In the genomic region with DNA sequence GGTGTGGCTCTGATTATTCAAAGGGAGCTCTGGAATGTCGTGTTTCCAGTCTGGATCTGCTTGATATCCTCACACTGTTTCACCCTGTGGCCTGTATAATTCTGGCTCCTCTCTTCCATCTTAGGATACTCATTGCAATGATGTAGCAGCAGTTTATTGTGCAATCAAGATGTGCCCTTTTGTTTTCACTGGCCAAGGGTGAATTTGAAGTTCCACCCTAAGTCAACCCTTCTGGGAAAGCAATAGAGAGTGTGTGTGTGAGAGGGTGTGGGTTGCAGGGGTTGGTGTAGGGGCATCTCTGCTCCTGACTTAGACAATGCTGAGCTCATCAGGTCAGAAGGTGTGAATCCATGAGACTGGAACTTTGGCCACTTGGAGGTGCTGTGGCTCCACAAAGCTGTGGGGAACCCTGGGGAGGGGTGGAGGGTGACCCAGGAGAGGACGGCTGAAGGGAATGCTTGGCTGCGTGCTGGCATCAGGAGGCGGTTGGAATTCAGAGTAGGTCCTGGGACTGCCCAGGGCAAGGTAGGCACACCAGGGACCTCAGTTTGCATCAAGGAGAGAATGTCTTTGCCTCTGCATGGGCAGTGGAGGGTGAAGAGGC, we compare ENCODE assay signal across 1 cellular context.
TF ChIP-seq lines count a peak whose summit lies in the region.

No MANE protein-coding gene starts in this region.

TF ChIP-seq in GM23338, 12 proteins besides CTCF, POLR2A, EP300 and RAD21 (continued from another document):
- TF ChIP-seq, protein P1, sequence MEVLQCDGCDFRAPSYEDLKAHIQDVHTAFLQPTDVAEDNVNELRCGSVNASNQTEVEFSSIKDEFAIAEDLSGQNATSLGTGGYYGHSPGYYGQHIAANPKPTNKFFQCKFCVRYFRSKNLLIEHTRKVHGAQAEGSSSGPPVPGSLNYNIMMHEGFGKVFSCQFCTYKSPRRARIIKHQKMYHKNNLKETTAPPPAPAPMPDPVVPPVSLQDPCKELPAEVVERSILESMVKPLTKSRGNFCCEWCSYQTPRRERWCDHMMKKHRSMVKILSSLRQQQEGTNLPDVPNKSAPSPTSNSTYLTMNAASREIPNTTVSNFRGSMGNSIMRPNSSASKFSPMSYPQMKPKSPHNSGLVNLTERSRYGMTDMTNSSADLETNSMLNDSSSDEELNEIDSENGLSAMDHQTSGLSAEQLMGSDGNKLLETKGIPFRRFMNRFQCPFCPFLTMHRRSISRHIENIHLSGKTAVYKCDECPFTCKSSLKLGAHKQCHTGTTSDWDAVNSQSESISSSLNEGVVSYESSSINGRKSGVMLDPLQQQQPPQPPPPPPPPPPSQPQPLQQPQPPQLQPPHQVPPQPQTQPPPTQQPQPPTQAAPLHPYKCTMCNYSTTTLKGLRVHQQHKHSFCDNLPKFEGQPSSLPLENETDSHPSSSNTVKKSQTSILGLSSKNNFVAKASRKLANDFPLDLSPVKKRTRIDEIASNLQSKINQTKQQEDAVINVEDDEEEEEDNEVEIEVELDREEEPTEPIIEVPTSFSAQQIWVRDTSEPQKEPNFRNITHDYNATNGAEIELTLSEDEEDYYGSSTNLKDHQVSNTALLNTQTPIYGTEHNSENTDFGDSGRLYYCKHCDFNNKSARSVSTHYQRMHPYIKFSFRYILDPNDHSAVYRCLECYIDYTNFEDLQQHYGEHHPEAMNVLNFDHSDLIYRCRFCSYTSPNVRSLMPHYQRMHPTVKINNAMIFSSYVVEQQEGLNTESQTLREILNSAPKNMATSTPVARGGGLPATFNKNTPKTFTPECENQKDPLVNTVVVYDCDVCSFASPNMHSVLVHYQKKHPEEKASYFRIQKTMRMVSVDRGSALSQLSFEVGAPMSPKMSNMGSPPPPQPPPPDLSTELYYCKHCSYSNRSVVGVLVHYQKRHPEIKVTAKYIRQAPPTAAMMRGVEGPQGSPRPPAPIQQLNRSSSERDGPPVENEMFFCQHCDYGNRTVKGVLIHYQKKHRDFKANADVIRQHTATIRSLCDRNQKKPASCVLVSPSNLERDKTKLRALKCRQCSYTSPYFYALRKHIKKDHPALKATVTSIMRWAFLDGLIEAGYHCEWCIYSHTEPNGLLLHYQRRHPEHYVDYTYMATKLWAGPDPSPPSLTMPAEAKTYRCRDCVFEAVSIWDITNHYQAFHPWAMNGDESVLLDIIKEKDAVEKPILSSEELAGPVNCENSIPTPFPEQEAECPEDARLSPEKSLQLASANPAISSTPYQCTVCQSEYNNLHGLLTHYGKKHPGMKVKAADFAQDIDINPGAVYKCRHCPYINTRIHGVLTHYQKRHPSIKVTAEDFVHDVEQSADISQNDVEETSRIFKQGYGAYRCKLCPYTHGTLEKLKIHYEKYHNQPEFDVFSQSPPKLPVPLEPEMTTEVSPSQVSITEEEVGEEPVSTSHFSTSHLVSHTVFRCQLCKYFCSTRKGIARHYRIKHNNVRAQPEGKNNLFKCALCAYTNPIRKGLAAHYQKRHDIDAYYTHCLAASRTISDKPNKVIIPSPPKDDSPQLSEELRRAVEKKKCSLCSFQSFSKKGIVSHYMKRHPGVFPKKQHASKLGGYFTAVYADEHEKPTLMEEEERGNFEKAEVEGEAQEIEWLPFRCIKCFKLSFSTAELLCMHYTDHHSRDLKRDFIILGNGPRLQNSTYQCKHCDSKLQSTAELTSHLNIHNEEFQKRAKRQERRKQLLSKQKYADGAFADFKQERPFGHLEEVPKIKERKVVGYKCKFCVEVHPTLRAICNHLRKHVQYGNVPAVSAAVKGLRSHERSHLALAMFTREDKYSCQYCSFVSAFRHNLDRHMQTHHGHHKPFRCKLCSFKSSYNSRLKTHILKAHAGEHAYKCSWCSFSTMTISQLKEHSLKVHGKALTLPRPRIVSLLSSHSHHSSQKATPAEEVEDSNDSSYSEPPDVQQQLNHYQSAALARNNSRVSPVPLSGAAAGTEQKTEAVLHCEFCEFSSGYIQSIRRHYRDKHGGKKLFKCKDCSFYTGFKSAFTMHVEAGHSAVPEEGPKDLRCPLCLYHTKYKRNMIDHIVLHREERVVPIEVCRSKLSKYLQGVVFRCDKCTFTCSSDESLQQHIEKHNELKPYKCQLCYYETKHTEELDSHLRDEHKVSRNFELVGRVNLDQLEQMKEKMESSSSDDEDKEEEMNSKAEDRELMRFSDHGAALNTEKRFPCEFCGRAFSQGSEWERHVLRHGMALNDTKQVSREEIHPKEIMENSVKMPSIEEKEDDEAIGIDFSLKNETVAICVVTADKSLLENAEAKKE (CRISPR knock-in tag; IDR thresholded peaks at IDR 0.05), result no peak
- TF ChIP-seq POLR2AphosphoS5 (IDR thresholded peaks at IDR 0.05; ENCODE audit: low read depth) (no peak), ZNF114 (CRISPR knock-in tag; IDR thresholded peaks at IDR 0.05) (no peak), EZH2 (IDR thresholded peaks at IDR 0.05; ENCODE audit: low read depth, unreplicated experiment) (no peak)
